In genomic region chr11:17734418-17734911, GRCh38 we compare ENCODE assay signal across 8 cellular contexts. TPM values are rescaled to one million over a fixed set of nuclear protein-coding genes. Genes with fewer than 3 reads are reported as not detected.
DNase-seq lines count a peak whose midpoint lies in the region; ATAC-seq, FAIRE-seq and TF ChIP-seq lines count a peak whose summit lies in the region.

KCNC1 (plus strand) TSS chr11:17734781; CDS start chr11:17736003, 1,222 bp downstream.

- TF ChIP-seq RAD21 in GM12878 (IDR thresholded peaks at IDR 0.05; ENCODE audit: insufficient read depth, low read depth, low read length) = no peak

- H4K20me1 ChIP-seq in GM12878 (ENCODE audit: control insufficient read depth, insufficient read depth) (no peaks in the 10 kb centered on the region), smooth muscle cell (ENCODE audit: low read depth) (no peaks in the 10 kb centered on the region)

- H3K79me2 ChIP-seq in GM12878 (ENCODE audit: control insufficient read depth, insufficient read depth, low read length) = no peaks in the 10 kb centered on the region
- H3K79me2 ChIP-seq in smooth muscle cell (ENCODE audit: low read depth) = no peaks in the 10 kb centered on the region

- H3K4me2 ChIP-seq in GM12878 (ENCODE audit: control insufficient read depth, insufficient read depth) = peak within 1 kb of the TSS; percentile 48; the same call in 1 of the 2 replicates
- peak within 1 kb of the TSS; percentile 94 for H3K4me2 ChIP-seq in smooth muscle cell

- no peak for TF ChIP-seq EP300 in GM12878 (IDR thresholded peaks at IDR 0.05; ENCODE audit: borderline replicate concordance in 1 of 2, control insufficient read depth in 1 of 2, low read depth in 2 of 2, low read length in 2 of 2)

- H3K4me3 ChIP-seq in GM12878 (no peak within 1 kb of the TSS), iPS-18a (ENCODE audit: low read length) (peak within 1 kb of the TSS; percentile 50), smooth muscle cell (peak within 1 kb of the TSS; percentile 53)

- RAD21 ChIA-PET in GM12878 (lab: Charles Lee; ENCODE audit: unreplicated experiment) = no interaction called here

- DNase-seq in NCI-H187 (lab: John Stamatoyannopoulos, UW) = peak; percentile 21 to 65
- DNase-seq in NCI-H187 treated with DMSO at 0.1 percent for 48 hours (lab: John Stamatoyannopoulos, UW) = no peak
- DNase-seq in NCI-H146 treated with DMSO at 0.1 percent for 48 hours (lab: John Stamatoyannopoulos, UW; ENCODE audit: unreplicated experiment) = peak; percentile 14
- no peak for DNase-seq in GM12878 (ENCODE audit: low read depth, low spot score)
- no peak for DNase-seq in smooth muscle cell (lab: John Stamatoyannopoulos, UW; ENCODE audit: unreplicated experiment)
- no peak for DNase-seq in SKM-1 treated with dmso at 0.1 percent for 144 hours (lab: John Stamatoyannopoulos, UW; ENCODE audit: unreplicated experiment)
- no peak for DNase-seq in H54 (ENCODE audit: insufficient read length, low spot score)

- H3K9me3 ChIP-seq in GM12878 (replicated peaks; ENCODE audit: control insufficient read depth, insufficient read depth, low read length) (no peaks in the 10 kb centered on the region), iPS-18a (ENCODE audit: control insufficient read depth, low read depth, low read length) (no peaks in the 10 kb centered on the region), smooth muscle cell (replicated peaks; ENCODE audit: low read depth) (no peaks in the 10 kb centered on the region)

- no peak for TF ChIP-seq POLR2A in GM12878 (IDR thresholded peaks at IDR 0.05; ENCODE audit: low read depth, low read length)
- no peak for TF ChIP-seq POLR2A in H54 (IDR thresholded peaks at IDR 0.05; ENCODE audit: low read depth, low read length)

- ATAC-seq in GM12878 = peak; percentile 14; the same call in 1 of the 3 replicates

- CTCF ChIA-PET in GM12878 (lab: Yijun Ruan, JAX) = interaction anchor here (0.6 to 6.3 kb wide), 2 partner anchors 215 to 243 kb away, joined by 3 to 268 read pairs; no protein-coding TSS in a partner anchor

- in situ Hi-C loops in GM12878 (cut with MboI) = loop anchor here (5.0 kb wide), 1 partner anchor 243 kb away; no protein-coding TSS in a partner anchor

- FAIRE-seq in GM12878 (lab: Jason Lieb, UNC) = no peak
- no peak for FAIRE-seq in H54 (lab: Jason Lieb, UNC)

- no TSS peak for BruUV-seq in GM12878 (replicated peaks; lab: Mats Ljungman, UMichigan)

- no peak within 1 kb of the TSS for H3K9ac ChIP-seq in GM12878 (ENCODE audit: control insufficient read depth, insufficient read depth, low read length)
- no peak within 1 kb of the TSS for H3K9ac ChIP-seq in iPS-18a (ENCODE audit: low read length)
- H3K9ac ChIP-seq in smooth muscle cell (ENCODE audit: low read depth) = no peak within 1 kb of the TSS

- intact Hi-C loops in GM12878 (cut with micrococcal nuclease; ENCODE audit: unreplicated experiment) = no loop called here

- 4% methylated on average over 28 of the region's 66 CpGs for WGBS in GM12878 (ENCODE audit: insufficient coverage, insufficient replicate concordance, low lambda C conversion rate, missing lambda C conversion rate)
- WGBS in smooth muscle cell (ENCODE audit: low lambda C conversion rate) = under 1% methylated on average over 38 of the region's 66 CpGs

- POLR2A ChIA-PET in GM12878 (lab: Charles Lee) = no interaction called here

- H3K4me1 ChIP-seq in GM12878 (ENCODE audit: control insufficient read depth, insufficient read depth, low read length) (no peaks in the 10 kb centered on the region), iPS-18a (ENCODE audit: control insufficient read depth, low read depth, low read length) (peaks cover 21% of the 10 kb centered on the region), smooth muscle cell (ENCODE audit: low read depth) (peaks cover 6% of the 10 kb centered on the region)

- SMC1A ChIA-PET in GM12878 (lab: Charles Lee; ENCODE audit: uncharacterized antibody, unreplicated experiment) = interaction anchor here (5.4 kb wide), 1 partner anchor 245 kb away, joined by 99 read pairs; no protein-coding TSS in a partner anchor

- H2AFZ ChIP-seq in GM12878 (ENCODE audit: control insufficient read depth, low read depth, low read length) = no peak within 1 kb of the TSS
- H2AFZ ChIP-seq in smooth muscle cell (ENCODE audit: low read depth) = no peak within 1 kb of the TSS

- H3F3A ChIP-seq in smooth muscle cell (ENCODE audit: low read depth) = no peaks in the 10 kb centered on the region

- H3K27ac ChIP-seq in GM12878 (ENCODE audit: control insufficient read depth, insufficient read depth) (no peak within 1 kb of the TSS), iPS-18a (ENCODE audit: low read length) (no peak within 1 kb of the TSS), smooth muscle cell (ENCODE audit: low read depth) (no peak within 1 kb of the TSS)

- H3K27me3 ChIP-seq in GM12878 (replicated peaks in 1 of 2; ENCODE audit: control insufficient read depth in 2 of 2, insufficient read depth in 2 of 2, low read length in 1 of 2) = peaks cover 3 to 4% of the 10 kb centered on the region in 2 experiments; a peak in 2 of 4 replicates
- peaks cover 72% of the 10 kb centered on the region for H3K27me3 ChIP-seq in iPS-18a (ENCODE audit: control insufficient read depth, insufficient read depth, low read length)
- peaks cover 76% of the 10 kb centered on the region for H3K27me3 ChIP-seq in smooth muscle cell (ENCODE audit: low read depth)

- H3K36me3 ChIP-seq in GM12878 (ENCODE audit: control insufficient read depth in 2 of 2, insufficient read depth in 2 of 2, low read length in 1 of 2) (no peaks in the 10 kb centered on the region), iPS-18a (ENCODE audit: control insufficient read depth, low read depth, low read length) (no peaks in the 10 kb centered on the region), smooth muscle cell (ENCODE audit: low read depth) (no peaks in the 10 kb centered on the region)

- TF ChIP-seq CTCF in GM12878 (IDR thresholded peaks at IDR 0.05 in 2 of 3, conservative IDR thresholded peaks at IDR 0.05 in 1 of 3; ENCODE audit: control insufficient read depth in 2 of 3, extremely low read depth in 1 of 3, insufficient read depth in 1 of 3, low read depth in 3 of 3, low read length in 3 of 3) (no peak), smooth muscle cell (IDR thresholded peaks at IDR 0.05; ENCODE audit: borderline replicate concordance, insufficient read depth, poor library complexity, severe bottlenecking) (no peak)

TF ChIP-seq in GM12878, 131 proteins besides CTCF, POLR2A, EP300 and RAD21:
- peak; percentile 12 for TF ChIP-seq MEF2B (IDR thresholded peaks at IDR 0.05; ENCODE audit: partially characterized antibody, poor library complexity, severe bottlenecking)
- no peak for TF ChIP-seq YY1 (IDR thresholded peaks at IDR 0.05; ENCODE audit: low read depth, low read length)
- no peak for TF ChIP-seq ASH2L (IDR thresholded peaks at IDR 0.05; ENCODE audit: borderline replicate concordance, low read depth)

RNA-seq across cellular contexts. Expression of gene KCNC1, which starts in this region (rescaled TPM):
- total RNA-seq in GM12878 (2013; cell fraction: nucleolus; rRNA removed) = not detected in 2 replicates
- not detected in 2 replicates for total RNA-seq in GM12878 (2014; rRNA removed)
- not detected in 2 replicates for total RNA-seq in GM12878 (2014; rRNA removed; fragmentation: Illumina TruSeq; extraction: Trizol)
- total RNA-seq in GM12878 (2021) = not detected in 2 replicates
- 0.13 TPM for polyA plus RNA-seq in GM12878 (2011; ENCODE audit: low read depth)
- not detected in 2 replicates for polyA plus RNA-seq in GM12878 (2011; rRNA removed)
- not detected in 2 replicates for polyA plus RNA-seq in GM12878 (2011; cell fraction: cytosol; rRNA removed)
- polyA plus RNA-seq in GM12878 (2011; cell fraction: nucleus; rRNA removed) = not detected in 2 replicates
- 0.06 and 0.23 TPM in 2 replicates for polyA plus RNA-seq in GM12878 (2012)
- polyA plus RNA-seq in GM12878 (2014; fragmentation: Illumina TruSeq; extraction: Trizol) = not detected in 2 replicates
- not detected for polyA plus RNA-seq in GM12878 (2014; fragmentation: Nextera tagmentation; extraction: Ambion mirVana)
- polyA plus RNA-seq in GM12878 (2014; rRNA removed) = not detected in 2 replicates
- under 1 TPM; 0.27 to 0.34 TPM for polyA plus RNA-seq in GM12878 (2016; fragmentation: Nextera tagmentation; extraction: Ambion mirVana)
- polyA minus RNA-seq in GM12878 (2011; rRNA and poly(A)+ RNA removed) = not detected in 2 replicates
- not detected in 2 replicates for polyA minus RNA-seq in GM12878 (2011; cell fraction: cytosol; rRNA and poly(A)+ RNA removed)
- polyA minus RNA-seq in GM12878 (2011; cell fraction: nucleus; rRNA and poly(A)+ RNA removed) = not detected in 2 replicates
- 0.18 TPM in 1 of 2 replicates, not detected in the other for total RNA-seq in smooth muscle cell
- polyA plus RNA-seq in smooth muscle cell = 0.30 TPM in 1 of 2 replicates, not detected in the other

Comparison
In these comparisons a context has a peak if more than half of its experiments do, and no peak if none do; other contexts are left out.
1. DNase-seq: peak in NCI-H187 (2 of 2) and NCI-H146 treated with DMSO at 0.1 percent for 48 hours (single experiment); none in NCI-H187 treated with DMSO at 0.1 percent for 48 hours (single experiment), GM12878 (single experiment), smooth muscle cell (single experiment), SKM-1 treated with dmso at 0.1 percent for 144 hours (single experiment) and H54 (single experiment).
2. Peak in ATAC-seq and H3K4me2 ChIP-seq in GM12878; RNA of the gene not detected or under 1 TPM.